26 cellular contexts compared by ENCODE assay signal in the genomic region with DNA sequence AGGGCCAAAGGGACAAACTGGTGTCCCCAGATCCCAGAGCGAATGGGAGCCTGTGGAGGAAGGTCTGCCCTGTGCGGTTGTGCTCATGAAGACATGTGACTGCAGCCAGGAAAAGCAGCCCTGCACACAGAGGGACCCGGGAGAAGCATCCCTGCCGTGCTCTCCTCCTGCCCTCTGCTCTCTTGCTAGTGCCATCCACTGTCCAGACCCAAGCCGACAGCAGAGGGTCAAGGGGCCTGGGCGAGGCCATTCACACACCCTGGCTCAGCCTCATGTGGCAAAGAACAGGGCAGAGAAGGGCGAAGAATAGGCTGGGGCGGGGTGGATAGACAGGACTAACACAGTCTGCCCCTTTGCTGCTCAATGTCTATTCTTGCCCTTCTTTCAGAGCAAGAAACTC. TPM values are rescaled to one million over a fixed set of nuclear protein-coding genes. Genes with fewer than 3 reads are reported as not detected.
DNase-seq lines count a peak whose midpoint lies in the region; ATAC-seq, FAIRE-seq and TF ChIP-seq lines count a peak whose summit lies in the region.
"Had no signal": no experiment of that assay in that cellular context is flagged by ENCODE, and none has a peak within 500 bp of the region (broad histone marks: within the 10 kb centered on the region; RNA-seq: fewer than 3 reads in every experiment).

No MANE protein-coding gene starts in this region.

- H3K9me3 ChIP-seq in H1 (ENCODE audit: insufficient read depth in 2 of 2, low read depth in 1 of 2, low read length in 1 of 2) (no peaks in the 10 kb centered on the region), upper lobe of right lung (no peaks in the 10 kb centered on the region)
- H3K9me3 ChIP-seq: A549; BE2C; BLaER1 treated with 17β-estradiol and CSF1 and Interleukin-3, amounts not matched to agents 10 nM and 100 nM had no signal

- H3K4me2 ChIP-seq in H1 (ENCODE audit: insufficient read depth in 1 of 2, low read depth in 2 of 2, low read length in 2 of 2), result no peak overlapping the region
- H3K4me2 ChIP-seq: A549 had no signal

- no peak overlapping the region for H2BK120ac ChIP-seq in H1 (replicated peaks; ENCODE audit: low read depth, low read length)

- FAIRE-seq in H1 (lab: Jason Lieb, UNC), result no peak
- FAIRE-seq: A549, D721Med, GM12878, GM19239 had no signal

- H3K23me2 ChIP-seq in H1 (ENCODE audit: low read depth, low read length), result no peaks in the 10 kb centered on the region

- H3K27ac ChIP-seq in H1 (ENCODE audit: low read depth, low read length), result no peak overlapping the region
- H3K27ac ChIP-seq in upper lobe of right lung, result no peak overlapping the region
- H3K27ac ChIP-seq: A549; BLaER1 treated with 17β-estradiol and CSF1 and Interleukin-3, amounts not matched to agents 10 nM and 100 nM; GM23248 had no signal

- H3K4me1 ChIP-seq in H1 (replicated peaks in 1 of 4; ENCODE audit: control insufficient read depth in 3 of 4, insufficient read depth in 4 of 4, low read length in 3 of 4), result no peaks in the 10 kb centered on the region
- no peaks in the 10 kb centered on the region for H3K4me1 ChIP-seq in upper lobe of right lung
- H3K4me1 ChIP-seq: A549, BE2C had no signal

- H3K79me2 ChIP-seq in H1 (ENCODE audit: control insufficient read depth in 1 of 2, insufficient read depth in 2 of 2, low read length in 2 of 2), result no peaks in the 10 kb centered on the region; a peak in 1 of 4 replicates

- WGBS in H1 (ENCODE audit: extremely low coverage in 1 of 2, insufficient coverage in 1 of 2, insufficient read length in 1 of 2, insufficient replicate concordance in 2 of 2, low coverage in 1 of 2, low lambda C conversion rate in 2 of 2, missing lambda C conversion rate in 1 of 2), 2 experiments, result 78% methylated on average over 8 of the region's 8 CpGs; no CpG with 5 or more reads in 1 of the 2 experiments

- no peaks in the 10 kb centered on the region for H3K4me1 Mint-ChIP-seq in activated CD8-positive, alpha-beta memory T cell treated with anti-CD3 and anti-CD28 coated beads, Interleukin-2, amount 10 ng/mL, durations not matched to agents 7 days and 5 days
- H3K4me1 Mint-ChIP-seq in activated T-cell treated with anti-CD3 and anti-CD28 coated beads, Interleukin-2, amount 50 U/mL, for 4 hours (ENCODE audit: low read depth), result no peaks in the 10 kb centered on the region
- H3K4me1 Mint-ChIP-seq: CD14-positive monocyte; CD8-positive, alpha-beta memory T cell had no signal

- no peak overlapping the region for H4K91ac ChIP-seq in H1 (replicated peaks; ENCODE audit: insufficient read length, low read length)

- H2BK20ac ChIP-seq in H1 (ENCODE audit: low read length), result peak overlapping the region; percentile 66; the same call in 1 of the 2 replicates

- H3K18ac ChIP-seq in H1 (ENCODE audit: extremely low read depth, low read length), result no peak overlapping the region

- H2AFZ ChIP-seq in H1 (ENCODE audit: low read length), result no peak overlapping the region
- H2AFZ ChIP-seq: GM23248 had no signal

- H2BK5ac ChIP-seq in H1 (ENCODE audit: low read depth, low read length), result no peak overlapping the region

- H3K27me3 Mint-ChIP-seq in activated CD8-positive, alpha-beta memory T cell treated with anti-CD3 and anti-CD28 coated beads, Interleukin-2, amount 10 ng/mL, durations not matched to agents 7 days and 5 days, result peaks cover 17% of the 10 kb centered on the region
- peaks cover 2% of the 10 kb centered on the region for H3K27me3 Mint-ChIP-seq in activated T-cell treated with anti-CD3 and anti-CD28 coated beads, Interleukin-2, amount 50 U/mL, for 4 hours (ENCODE audit: low read depth)
- H3K27me3 Mint-ChIP-seq: CD4-positive, alpha-beta T cell had no signal

- H3K9me3 Mint-ChIP-seq in activated CD8-positive, alpha-beta memory T cell treated with anti-CD3 and anti-CD28 coated beads, Interleukin-2, amount 10 ng/mL, durations not matched to agents 7 days and 5 days (ENCODE audit: low read depth), result no peaks in the 10 kb centered on the region
- H3K9me3 Mint-ChIP-seq in activated T-cell treated with anti-CD3 and anti-CD28 coated beads, Interleukin-2, amount 50 U/mL, for 4 hours, result no peaks in the 10 kb centered on the region
- H3K9me3 Mint-ChIP-seq: CD14-positive monocyte; CD4-positive, alpha-beta T cell had no signal

- no peak for TF ChIP-seq EP300 in H1 (IDR thresholded peaks at IDR 0.05; ENCODE audit: borderline replicate concordance in 1 of 2, low read depth in 2 of 2, low read length in 2 of 2)

- no peak overlapping the region for H3K14ac ChIP-seq in H1 (ENCODE audit: insufficient read length)

- no peaks in the 10 kb centered on the region for H3K79me1 ChIP-seq in H1 (ENCODE audit: low read depth, low read length)

- H3K27ac Mint-ChIP-seq in activated CD8-positive, alpha-beta memory T cell treated with anti-CD3 and anti-CD28 coated beads, Interleukin-2, amount 10 ng/mL, durations not matched to agents 7 days and 5 days, result no peak overlapping the region
- H3K27ac Mint-ChIP-seq: CD4-positive, alpha-beta T cell had no signal

- H4K8ac ChIP-seq in H1 (ENCODE audit: extremely low read depth, insufficient read depth, low read length), result no peak overlapping the region

- no peak for TF ChIP-seq RAD21 in H1 (IDR thresholded peaks at IDR 0.05 in 1 of 2, conservative IDR thresholded peaks at IDR 0.05 in 1 of 2; ENCODE audit: low read depth in 2 of 2, low read length in 2 of 2)

- no peak overlapping the region for H3K4me3 ChIP-seq in H7 (ENCODE audit: insufficient read depth, low read depth, low read length)
- no peak overlapping the region for H3K4me3 ChIP-seq in H1 (ENCODE audit: extremely low read depth in 1 of 4, insufficient read depth in 2 of 4, low read depth in 3 of 4, low read length in 4 of 4)
- H3K4me3 ChIP-seq in upper lobe of right lung, result no peak overlapping the region
- H3K4me3 ChIP-seq: A549; BLaER1 treated with 17β-estradiol and CSF1 and Interleukin-3, amounts not matched to agents 10 nM and 100 nM; GM12878; GM23248 had no signal

- ATAC-seq in activated CD8-positive, alpha-beta memory T cell treated with anti-CD3 and anti-CD28 coated beads, Interleukin-2, amount 10 ng/mL, durations not matched to agents 7 days and 5 days, result peak; percentile 20
- no peak for ATAC-seq in upper lobe of right lung
- no peak for ATAC-seq in activated T-cell treated with anti-CD3 and anti-CD28 coated beads, Interleukin-2, amount 50 U/mL, for 4 hours
- ATAC-seq: A549 had no signal

- TF ChIP-seq CTCF in H1 (IDR thresholded peaks at IDR 0.05; ENCODE audit: control extremely low read depth in 1 of 3, insufficient read depth in 1 of 3, low read depth in 1 of 3, low read length in 3 of 3) (no peak), upper lobe of right lung (IDR thresholded peaks at IDR 0.05) (no peak)

- POLR2A ChIA-PET in H1 (lab: Charles Lee; ENCODE audit: partially characterized antibody), result no interaction called here

- no peak overlapping the region for H3K23ac ChIP-seq in H1 (ENCODE audit: insufficient read length)

- no peak overlapping the region for H4K5ac ChIP-seq in H1 (ENCODE audit: insufficient read length, low read depth, low read length)

- no peak overlapping the region for H3K9ac ChIP-seq in H1 (replicated peaks in 1 of 4; ENCODE audit: extremely low read depth in 1 of 4, low read depth in 3 of 4, low read length in 3 of 4)
- H3K9ac ChIP-seq: BLaER1 treated with 17β-estradiol and CSF1 and Interleukin-3, amounts not matched to agents 10 nM and 100 nM; GM23248 had no signal

- H3K36me3 ChIP-seq in H7 (replicated peaks; ENCODE audit: control insufficient read depth, insufficient read depth, low read length) (no peaks in the 10 kb centered on the region), H1 (ENCODE audit: control insufficient read depth in 2 of 4, insufficient read depth in 4 of 4, low read length in 3 of 4) (no peaks in the 10 kb centered on the region), upper lobe of right lung (no peaks in the 10 kb centered on the region)
- H3K36me3 ChIP-seq: BE2C; BLaER1 treated with 17β-estradiol and CSF1 and Interleukin-3, amounts not matched to agents 10 nM and 100 nM had no signal

- no peak overlapping the region for H3K56ac ChIP-seq in H1 (replicated peaks; ENCODE audit: insufficient read length, low read depth, low read length)

- intact Hi-C loops in upper lobe of right lung (cut with DNase I), result no loop called here

- H4K20me1 ChIP-seq in H1 (replicated peaks in 1 of 2; ENCODE audit: control insufficient read depth in 1 of 2, insufficient read depth in 2 of 2, low read length in 2 of 2), result no peaks in the 10 kb centered on the region
- H4K20me1 ChIP-seq: BLaER1 treated with 17β-estradiol and CSF1 and Interleukin-3, amounts not matched to agents 10 nM and 100 nM had no signal

- no peaks in the 10 kb centered on the region for H3K36me3 Mint-ChIP-seq in activated CD8-positive, alpha-beta memory T cell treated with anti-CD3 and anti-CD28 coated beads, Interleukin-2, amount 10 ng/mL, durations not matched to agents 7 days and 5 days
- H3K36me3 Mint-ChIP-seq in activated T-cell treated with anti-CD3 and anti-CD28 coated beads, Interleukin-2, amount 50 U/mL, for 4 hours (ENCODE audit: insufficient read depth), result no peaks in the 10 kb centered on the region
- H3K36me3 Mint-ChIP-seq: CD14-positive monocyte; CD8-positive, alpha-beta memory T cell had no signal

- H2AK5ac ChIP-seq in H1 (ENCODE audit: low read depth, low read length), result no peak overlapping the region

- TF ChIP-seq POLR2A in H1 (IDR thresholded peaks at IDR 0.05; ENCODE audit: control extremely low read depth in 1 of 2, low read depth in 2 of 2, low read length in 2 of 2), result no peak

- no peak overlapping the region for H2BK12ac ChIP-seq in H1 (ENCODE audit: low read depth, low read length)

- CTCF ChIA-PET in activated CD8-positive, alpha-beta memory T cell treated with anti-CD3 and anti-CD28 coated beads, Interleukin-2, amount 10 ng/mL, durations not matched to agents 7 days and 5 days (lab: Charles Lee), result interaction anchor here (0.8 kb wide), 1 partner anchor 12 kb away, joined by 3 read pairs; no protein-coding TSS in a partner anchor
- CTCF ChIA-PET in H1 (lab: Charles Lee; ENCODE audit: partially characterized antibody), result interaction anchor here (0.7 to 1.6 kb wide), 2 partner anchors 10 to 100 kb away, joined by 6 read pairs; no protein-coding TSS in a partner anchor

- DNase-seq in activated CD8-positive, alpha-beta memory T cell treated with anti-CD3 and anti-CD28 coated beads, Interleukin-2, amount 10 ng/mL, durations not matched to agents 7 days and 5 days, result no peak
- DNase-seq in activated CD8-positive, alpha-beta memory T cell treated with anti-CD3 and anti-CD28 coated beads, Interleukin-2, amount 50 U/mL, for 48 hours, result no peak
- DNase-seq in H7 (peak; percentile 10), H1 (ENCODE audit: low read depth in 1 of 2, low spot score in 2 of 2) (no peak), upper lobe of right lung (peak; percentile 42), islet precursor cell (no peak)
- DNase-seq in activated T-cell treated with anti-CD3 and anti-CD28 coated beads, Interleukin-2, amount 50 U/mL, for 4 hours, result no peak
- DNase-seq: 8988T; ACHN; AML-193; BE2C; CD4-positive, alpha-beta T cell; CD8-positive, alpha-beta memory T cell; DMS 273 treated with DMSO at 0.1 percent for 48 hours; DMS79; EL; GDM1; GM23248; HCEC 1CT had no signal

- peak overlapping the region; percentile 65; the same call in 1 of the 2 replicates for H2BK15ac ChIP-seq in H1 (ENCODE audit: low read length)

- H3K27me3 ChIP-seq in H7 (ENCODE audit: control insufficient read depth, insufficient read depth, low read length), result peaks cover under 1% of the 10 kb centered on the region
- H3K27me3 ChIP-seq in H1 (replicated peaks in 1 of 4; ENCODE audit: control insufficient read depth in 3 of 4, extremely low read depth in 1 of 4, insufficient read depth in 3 of 4, low read length in 3 of 4), result no peaks in the 10 kb centered on the region
- H3K27me3 ChIP-seq in upper lobe of right lung, result no peaks in the 10 kb centered on the region
- H3K27me3 ChIP-seq: BE2C; BLaER1 treated with 17β-estradiol and CSF1 and Interleukin-3, amounts not matched to agents 10 nM and 100 nM had no signal

- no peak overlapping the region for H3K4ac ChIP-seq in H1 (replicated peaks; ENCODE audit: insufficient read length, low read depth, low read length)

- no peak overlapping the region for H3K4me3 Mint-ChIP-seq in activated CD8-positive, alpha-beta memory T cell treated with anti-CD3 and anti-CD28 coated beads, Interleukin-2, amount 10 ng/mL, durations not matched to agents 7 days and 5 days
- H3K4me3 Mint-ChIP-seq in activated T-cell treated with anti-CD3 and anti-CD28 coated beads, Interleukin-2, amount 50 U/mL, for 4 hours, result no peak overlapping the region
- H3K4me3 Mint-ChIP-seq: CD14-positive monocyte; CD4-positive, alpha-beta T cell; CD8-positive, alpha-beta memory T cell had no signal

RNA-seq across cellular contexts. Expression of a gene that starts 17.4 kb away (rescaled TPM):
- total RNA-seq in activated CD8-positive, alpha-beta memory T cell treated with anti-CD3 and anti-CD28 coated beads, Interleukin-2, amount 10 ng/mL, durations not matched to agents 7 days and 5 days, result not detected
- total RNA-seq in H7 (2014; rRNA removed; shearing (Covaris generic)), result 0.22 and 0.55 TPM in 2 replicates
- total RNA-seq in H1 (2021; fragmentation: NEBNext Ultra II Directional; extraction: Animal tissue kit (Norgen Biotek cat#: 25700)), result 0.17 and 0.35 TPM in 2 replicates
- polyA plus RNA-seq in H1 (2011; rRNA removed), result 0.06 and 0.22 TPM in 2 replicates
- polyA plus RNA-seq in H1 (2011; cell fraction: cytosol; rRNA removed), result 0.14 TPM
- polyA plus RNA-seq in H1 (2011; cell fraction: nucleus; rRNA removed), result not detected
- polyA plus RNA-seq in H1 (2012, experiment 1 of 2), result 0.11 to 0.15 TPM in 2 of 4 replicates, not detected in the others
- polyA plus RNA-seq in H1 (2012, experiment 2 of 2), result not detected
- 0.49 TPM for polyA plus RNA-seq in H1 (2013, experiment 1 of 2)
- polyA plus RNA-seq in H1 (2013, experiment 2 of 2), result 0.40 TPM
- not detected in 2 replicates for polyA minus RNA-seq in H1 (2011; rRNA and poly(A)+ RNA removed)
- not detected for polyA minus RNA-seq in H1 (2011; cell fraction: cytosol; rRNA and poly(A)+ RNA removed)
- polyA minus RNA-seq in H1 (2011; cell fraction: nucleus; rRNA and poly(A)+ RNA removed), result not detected
- total RNA-seq in upper lobe of right lung, result not detected
- total RNA-seq in activated T-cell treated with anti-CD3 and anti-CD28 coated beads, Interleukin-2, amount 50 U/mL, for 4 hours, result not detected
- total RNA-seq: CD4-positive, alpha-beta T cell; CD8-positive, alpha-beta memory T cell; GM12878; GM23248; H4 had no signal
- polyA plus RNA-seq: A549; CD14-positive monocyte; CD8-positive, alpha-beta memory T cell; GM12878; GM23248 had no signal

Comparison
In these comparisons a context has a peak if more than half of its experiments do, and no peak if none do; other contexts are left out.
1. DNase-seq: peak in H7 (single experiment) and upper lobe of right lung (single experiment); none in activated CD8-positive, alpha-beta memory T cell treated with anti-CD3 and anti-CD28 coated beads, Interleukin-2, amount 10 ng/mL, durations not matched to agents 7 days and 5 days (single experiment), activated CD8-positive, alpha-beta memory T cell treated with anti-CD3 and anti-CD28 coated beads, Interleukin-2, amount 50 U/mL, for 48 hours (single experiment), H1 (0 of 2), activated T-cell treated with anti-CD3 and anti-CD28 coated beads, Interleukin-2, amount 50 U/mL, for 4 hours (single experiment) and islet precursor cell (single experiment).